In genomic region chr19:16661480-16662034, GRCh38 we compare ENCODE assay signal across 8 cellular contexts. TPM values are rescaled to one million over a fixed set of nuclear protein-coding genes. Genes with fewer than 3 reads are reported as not detected.
A peak's percentile ranks its signal among the peaks of the same experiment; 100 is the strongest.
DNase-seq lines count a peak whose midpoint lies in the region; ATAC-seq and TF ChIP-seq lines count a peak whose summit lies in the region.

No MANE protein-coding gene starts in this region.

- intact Hi-C loops in CD8-positive, alpha-beta T cell (cut with DNase I, micrococcal nuclease), result loop anchor here in 1 of 2 experiments (5.0 kb wide), 1 partner anchor 1974 kb away; no protein-coding TSS in a partner anchor
- intact Hi-C loops in IMR-90 (cut with micrococcal nuclease), result no loop called here

- no peak overlapping the region for H3K4ac ChIP-seq in IMR-90 (ENCODE audit: low read depth, low read length)

- H4K5ac ChIP-seq in IMR-90 (ENCODE audit: low read depth, low read length), result no peak overlapping the region

- peak overlapping the region; percentile 32 for H3K27ac Mint-ChIP-seq in CD8-positive, alpha-beta T cell
- peak overlapping the region; percentile 66 for H3K27ac Mint-ChIP-seq in activated naive CD8-positive, alpha-beta T cell

- peaks cover 19% of the 10 kb centered on the region; the same call in 1 of the 2 replicates for H3K9me1 ChIP-seq in IMR-90 (ENCODE audit: insufficient read depth, low read length)

- H3K56ac ChIP-seq in IMR-90 (ENCODE audit: extremely low read depth, insufficient read depth, low read length), result no peak overlapping the region

- H3K4me3 ChIP-seq in CD8-positive, alpha-beta T cell (ENCODE audit: low read depth, low read length), result peak overlapping the region; percentile 46
- peak overlapping the region; percentile 52 for H3K4me3 ChIP-seq in IMR-90 (ENCODE audit: insufficient read depth, low read depth, low read length)
- peak overlapping the region; percentile 78 to 82 for H3K4me3 ChIP-seq in right atrium auricular region

- H3K18ac ChIP-seq in IMR-90 (ENCODE audit: low read depth, low read length), result no peak overlapping the region

- no peak for ATAC-seq in CD8-positive, alpha-beta T cell
- ATAC-seq in IMR-90 (ENCODE audit: low read depth), result no peak
- no peak for ATAC-seq in GM18505 (IDR thresholded peaks at IDR 0.05; ENCODE audit: unreplicated experiment)

- no peak overlapping the region for H2BK20ac ChIP-seq in IMR-90 (ENCODE audit: low read depth, low read length)

- H2AK5ac ChIP-seq in IMR-90 (ENCODE audit: low read depth, low read length), result no peak overlapping the region

- peak overlapping the region; percentile 84 for H3K4me2 ChIP-seq in IMR-90 (ENCODE audit: low read depth, low read length)

- H3K9ac ChIP-seq in IMR-90 (ENCODE audit: low read depth, low read length), result peak overlapping the region; percentile 73

- no peak overlapping the region for H3K27ac ChIP-seq in CD8-positive, alpha-beta T cell (ENCODE audit: low read depth, low read length)
- no peak overlapping the region; the same call in 1 of the 2 replicates for H3K27ac ChIP-seq in IMR-90 (ENCODE audit: insufficient read depth, low read length)
- H3K27ac ChIP-seq in right atrium auricular region, result peak overlapping the region; percentile 94 to 95

- POLR2A ChIA-PET in CD8-positive, alpha-beta T cell (lab: Charles Lee), result interaction anchor here (0.6 kb wide), 1 partner anchor 120 kb away, joined by 3 read pairs; no protein-coding TSS in a partner anchor
- POLR2A ChIA-PET in IMR-90 (lab: Charles Lee; ENCODE audit: unreplicated experiment), result interaction anchor here (0.6 kb wide), 2 partner anchors 18 to 33 kb away, joined by 4 to 12 read pairs; partner anchors contain the start of gene MED26

- H2AFZ ChIP-seq in IMR-90 (replicated peaks; ENCODE audit: low read length, poor library complexity), result peak overlapping the region; percentile 97

- 5% methylated on average over 11 of the region's 31 CpGs; no CpG with 5 or more reads in 1 of the 2 experiments for WGBS in IMR-90 (ENCODE audit: extremely low coverage in 2 of 2, insufficient read length in 1 of 2), 2 experiments

- peaks cover 5% of the 10 kb centered on the region for H3K36me3 ChIP-seq in CD8-positive, alpha-beta T cell (ENCODE audit: insufficient read depth, low read length)
- H3K36me3 ChIP-seq in IMR-90 (ENCODE audit: control insufficient read depth, insufficient read depth, low read length), result peaks cover 9% of the 10 kb centered on the region
- H3K36me3 ChIP-seq in right atrium auricular region, result peaks cover 12% of the 10 kb centered on the region

- dilution Hi-C loops in IMR-90 (cut with HindIII; ENCODE audit: low sequenced_read_pairs, unreplicated experiment), result no loop called here

- peak overlapping the region; percentile 51 to 52; a peak in 2 of 4 replicates for H4K8ac ChIP-seq in IMR-90 (ENCODE audit: low read depth in 2 of 2, low read length in 2 of 2)

- peaks cover 26% of the 10 kb centered on the region for H3K36me3 Mint-ChIP-seq in CD8-positive, alpha-beta T cell
- H3K36me3 Mint-ChIP-seq in activated naive CD8-positive, alpha-beta T cell, result peaks cover 3% of the 10 kb centered on the region

- H3K27me3 ChIP-seq in CD8-positive, alpha-beta T cell (ENCODE audit: insufficient read depth, low read length), result no peaks in the 10 kb centered on the region
- H3K27me3 ChIP-seq in IMR-90 (ENCODE audit: control insufficient read depth, insufficient read depth, low read length), result no peaks in the 10 kb centered on the region
- H3K27me3 ChIP-seq in right atrium auricular region, result no peaks in the 10 kb centered on the region

- no peak overlapping the region for H4K91ac ChIP-seq in IMR-90 (ENCODE audit: insufficient read depth, low read depth, low read length)

- no peak for TF ChIP-seq CTCF in CD8-positive, alpha-beta T cell (IDR thresholded peaks at IDR 0.05)
- no peak for TF ChIP-seq CTCF in IMR-90 (conservative IDR thresholded peaks at IDR 0.05; ENCODE audit: low read depth, low read length)
- TF ChIP-seq CTCF in right atrium auricular region (IDR thresholded peaks at IDR 0.05), result no peak

- H4K20me1 ChIP-seq in IMR-90 (ENCODE audit: insufficient read depth, low read length), result peaks cover 29% of the 10 kb centered on the region

- peak overlapping the region; percentile 82 for H2AK9ac ChIP-seq in IMR-90 (replicated peaks; ENCODE audit: low read depth, low read length, poor library complexity)

- no peak overlapping the region for H3K14ac ChIP-seq in IMR-90 (replicated peaks; ENCODE audit: low read depth, low read length)

- H3K9me3 Mint-ChIP-seq in CD8-positive, alpha-beta T cell, result no peaks in the 10 kb centered on the region
- no peaks in the 10 kb centered on the region for H3K9me3 Mint-ChIP-seq in activated naive CD8-positive, alpha-beta T cell (ENCODE audit: low read depth)

- CTCF ChIA-PET in CD8-positive, alpha-beta T cell (lab: Charles Lee), result interaction anchor here (1.2 kb wide), 1 partner anchor 414 kb away, joined by 4 read pairs; no protein-coding TSS in a partner anchor
- CTCF ChIA-PET in IMR-90 (lab: Yijun Ruan, JAX), result no interaction called here

- peak overlapping the region; percentile 81 for H3K4me3 Mint-ChIP-seq in CD8-positive, alpha-beta T cell
- H3K4me3 Mint-ChIP-seq in activated naive CD8-positive, alpha-beta T cell, result peak overlapping the region; percentile 83

- peaks cover 37% of the 10 kb centered on the region for H3K4me1 Mint-ChIP-seq in CD8-positive, alpha-beta T cell (ENCODE audit: low read depth)
- H3K4me1 Mint-ChIP-seq in activated naive CD8-positive, alpha-beta T cell (ENCODE audit: low read depth), result peaks cover 32% of the 10 kb centered on the region

- no peak overlapping the region for H2BK5ac ChIP-seq in IMR-90 (ENCODE audit: low read depth, low read length, poor library complexity, severe bottlenecking)

- no TSS peak for BruUV-seq in IMR-90 (replicated peaks; lab: Mats Ljungman, UMichigan)

- H3K4me1 ChIP-seq in CD8-positive, alpha-beta T cell (ENCODE audit: insufficient read depth, low read length), result peaks cover 39% of the 10 kb centered on the region
- no peaks in the 10 kb centered on the region for H3K4me1 ChIP-seq in IMR-90 (ENCODE audit: control insufficient read depth, insufficient read depth, low read length)
- H3K4me1 ChIP-seq in right atrium auricular region, result peaks cover 0 to 28% of the 10 kb centered on the region in 2 donors

- H2BK120ac ChIP-seq in IMR-90 (ENCODE audit: low read depth, low read length), result no peak overlapping the region

- H3K79me1 ChIP-seq in IMR-90 (ENCODE audit: low read depth in 1 of 2, low read length in 2 of 2), result peaks cover 17 to 31% of the 10 kb centered on the region in 2 experiments

- TF ChIP-seq POLR2A in IMR-90 (IDR thresholded peaks at IDR 0.05; ENCODE audit: low read depth, low read length) (no peak), GM18505 (IDR thresholded peaks at IDR 0.05; ENCODE audit: borderline replicate concordance, extremely low read depth, insufficient read depth, insufficient read length) (no peak)

- no peaks in the 10 kb centered on the region for H3K27me3 Mint-ChIP-seq in CD8-positive, alpha-beta T cell (ENCODE audit: low read depth)
- no peaks in the 10 kb centered on the region for H3K27me3 Mint-ChIP-seq in activated naive CD8-positive, alpha-beta T cell

- in situ Hi-C loops in IMR-90 (cut with MboI; ENCODE audit: low sequenced_read_pairs), result no loop called here

- DNase-seq in CD8-positive, alpha-beta T cell, result peak in 2 of 7 experiments; percentile 12 to 48
- DNase-seq in IMR-90, result no peak
- DNase-seq in right atrium auricular region (ENCODE audit: low spot score), result peak; percentile 59
- DNase-seq in putamen (ENCODE audit: low spot score), result peak; percentile 46
- DNase-seq in GM19240 (ENCODE audit: insufficient read length, low spot score), result no peak
- no peak for DNase-seq in NCI-H510A treated with DMSO at 0.1 percent for 48 hours (lab: John Stamatoyannopoulos, UW)

- no peak overlapping the region for H3K23ac ChIP-seq in IMR-90 (ENCODE audit: low read depth, low read length)

- H2BK15ac ChIP-seq in IMR-90 (ENCODE audit: low read depth, low read length), result no peak overlapping the region

- no peak for TF ChIP-seq RAD21 in IMR-90 (IDR thresholded peaks at IDR 0.05; ENCODE audit: low read length)

- no peaks in the 10 kb centered on the region for H3K9me3 ChIP-seq in CD8-positive, alpha-beta T cell (ENCODE audit: low read length)
- no peaks in the 10 kb centered on the region for H3K9me3 ChIP-seq in IMR-90 (ENCODE audit: control insufficient read depth, insufficient read depth, low read length)
- H3K9me3 ChIP-seq in right atrium auricular region, result no peaks in the 10 kb centered on the region

TF ChIP-seq in IMR-90, 13 proteins besides CTCF, POLR2A, EP300 and RAD21 (continues in another document):
- no peak for TF ChIP-seq NFE2L2 (IDR thresholded peaks at IDR 0.05; ENCODE audit: low read depth, low read length)
- no peak for TF ChIP-seq SMC3 (IDR thresholded peaks at IDR 0.05; ENCODE audit: low read depth, low read length)
- no peak for TF ChIP-seq MXI1 (IDR thresholded peaks at IDR 0.05; ENCODE audit: borderline replicate concordance, low read depth, low read length)
- no peak for TF ChIP-seq MAFK (IDR thresholded peaks at IDR 0.05; ENCODE audit: low read depth, low read length)
- TF ChIP-seq RFX5 (IDR thresholded peaks at IDR 0.05; ENCODE audit: low read depth, low read length), result no peak
- TF ChIP-seq MAZ (IDR thresholded peaks at IDR 0.05; ENCODE audit: borderline replicate concordance, low read depth, low read length), result no peak

RNA-seq across cellular contexts. Expression of gene TMEM38A, which starts 0.6 kb away (rescaled TPM):
- under 1 TPM in 1 of 2 experiments, not detected in 1; 0.24 TPM for total RNA-seq in CD8-positive, alpha-beta T cell
- total RNA-seq in IMR-90 (2012; rRNA removed) (1.4 and 2.0 TPM in 2 replicates), right atrium auricular region (10 to 100 TPM; 12.1 to 14.5 TPM)
- polyA plus RNA-seq in IMR-90 (2012; rRNA removed), result 1.3 and 2.2 TPM in 2 replicates
- polyA plus RNA-seq in IMR-90 (2012; cell fraction: cytosol; rRNA removed), result 1.3 and 2.7 TPM in 2 replicates
- polyA plus RNA-seq in IMR-90 (2012; cell fraction: nucleus; rRNA removed; ENCODE audit: low replicate concordance), result 1.7 and 1.9 TPM in 2 replicates

RNA-seq across cellular contexts. Expression of gene SMIM7, which starts 1.6 kb away (rescaled TPM):
- total RNA-seq in CD8-positive, alpha-beta T cell, result 10 to 100 TPM; 47.6 to 48.2 TPM
- 55.7 and 68.6 TPM in 2 replicates for total RNA-seq in IMR-90 (2012; rRNA removed)
- polyA plus RNA-seq in IMR-90 (2012; rRNA removed), result 64.8 and 66.5 TPM in 2 replicates
- 32.4 and 73.7 TPM in 2 replicates for polyA plus RNA-seq in IMR-90 (2012; cell fraction: cytosol; rRNA removed)
- 15.9 and 45.2 TPM in 2 replicates for polyA plus RNA-seq in IMR-90 (2012; cell fraction: nucleus; rRNA removed; ENCODE audit: low replicate concordance)
- 10 to 100 TPM; 50.9 to 56.7 TPM for total RNA-seq in right atrium auricular region

RNA-seq across cellular contexts. Expression of gene MED26, which starts 33.6 kb away (rescaled TPM):
- total RNA-seq in CD8-positive, alpha-beta T cell, result 10 to 100 TPM; 65.6 to 68.0 TPM
- 2.0 and 2.8 TPM in 2 replicates for total RNA-seq in IMR-90 (2012; rRNA removed)
- 4.0 and 4.9 TPM in 2 replicates for polyA plus RNA-seq in IMR-90 (2012; rRNA removed)
- 2.8 and 5.3 TPM in 2 replicates for polyA plus RNA-seq in IMR-90 (2012; cell fraction: cytosol; rRNA removed)
- 7.1 and 11.7 TPM in 2 replicates for polyA plus RNA-seq in IMR-90 (2012; cell fraction: nucleus; rRNA removed; ENCODE audit: low replicate concordance)
- total RNA-seq in right atrium auricular region, result 1 to 10 TPM; 5.2 to 5.9 TPM

RNA-seq across cellular contexts. Expression of gene NWD1, which starts 58.1 kb away (rescaled TPM):
- total RNA-seq in CD8-positive, alpha-beta T cell, result not detected
- total RNA-seq in IMR-90 (2012; rRNA removed) (not detected in 2 replicates), right atrium auricular region (under 1 TPM in 1 of 2 donors, not detected in 1; 0.07 TPM)
- not detected in 2 replicates for polyA plus RNA-seq in IMR-90 (2012; rRNA removed)
- not detected in 2 replicates for polyA plus RNA-seq in IMR-90 (2012; cell fraction: cytosol; rRNA removed)
- polyA plus RNA-seq in IMR-90 (2012; cell fraction: nucleus; rRNA removed; ENCODE audit: low replicate concordance), result 0.01 TPM in 1 of 2 replicates, not detected in the other

Comparison
In these comparisons a context has a peak if more than half of its experiments do, and no peak if none do; other contexts are left out.
1. DNase-seq: peak in right atrium auricular region (single experiment) and putamen (single experiment); none in IMR-90 (single experiment), GM19240 (single experiment) and NCI-H510A treated with DMSO at 0.1 percent for 48 hours (single experiment).
2. H3K27ac ChIP-seq: peak in right atrium auricular region (2 of 2); none in CD8-positive, alpha-beta T cell (single experiment) and IMR-90 (single experiment).
3. RNA of gene MED26, which starts 33.6 kb away (total RNA-seq): 65.6 to 68.0 TPM in CD8-positive, alpha-beta T cell; 5.2 to 5.9 TPM in right atrium auricular region and 2.0 to 2.8 TPM in IMR-90; every median in the first group is over 4 times any median in the second.
4. Peak in every context shown above with its lines, with median percentiles within 50 percentile points of each other: H3K4me3 ChIP-seq.